In genomic region chr17:77391668-77392375, GRCh38 we compare ENCODE assay signal across 8 cellular contexts.
DNase-seq lines count a peak whose midpoint lies in the region; ATAC-seq and TF ChIP-seq lines count a peak whose summit lies in the region.

No MANE protein-coding gene starts in this region.

- CTCF ChIA-PET in activated CD8-positive, alpha-beta T cell treated with anti-CD3 and anti-CD28 coated beads for 36 hours (lab: Charles Lee), result interaction anchor here (1.0 to 5.1 kb wide), 6 partner anchors 9 to 60 kb away, joined by 3 to 64 read pairs (median 4); no protein-coding TSS in a partner anchor

- POLR2A ChIA-PET in activated CD8-positive, alpha-beta T cell treated with anti-CD3 and anti-CD28 coated beads for 36 hours (lab: Charles Lee), result interaction anchor here (0.8 to 3.7 kb wide), 11 partner anchors 10 to 80 kb away, joined by 3 to 14 read pairs (median 4); no protein-coding TSS in a partner anchor

- peaks cover 9% of the 10 kb centered on the region for H4K20me1 ChIP-seq in osteoblast (ENCODE audit: insufficient read depth, low read length)

- peak overlapping the region; percentile 28 for H3K4me3 ChIP-seq in osteoblast (ENCODE audit: insufficient read depth, low read length)

- TF ChIP-seq CTCF in activated CD8-positive, alpha-beta T cell treated with anti-CD3 and anti-CD28 coated beads for 36 hours (IDR thresholded peaks at IDR 0.05), result no peak
- TF ChIP-seq CTCF in osteoblast (IDR thresholded peaks at IDR 0.05; ENCODE audit: extremely low read depth, low read depth, low read length) (no peak), GM13977 (IDR thresholded peaks at IDR 0.05; ENCODE audit: extremely low read depth, insufficient read depth, missing control alignments) (no peak)

- no peaks in the 10 kb centered on the region for H3K9me3 ChIP-seq in osteoblast (ENCODE audit: low read depth, low read length)

- H3K36me3 ChIP-seq in osteoblast (ENCODE audit: insufficient read depth, low read length), result peaks cover 5% of the 10 kb centered on the region

- ATAC-seq in activated CD8-positive, alpha-beta T cell treated with anti-CD3 and anti-CD28 coated beads for 36 hours, result peak; percentile 62
- no peak for ATAC-seq in HG02588 (IDR thresholded peaks at IDR 0.05; ENCODE audit: unreplicated experiment)

- peaks cover 90% of the 10 kb centered on the region for H3K79me2 ChIP-seq in osteoblast (ENCODE audit: insufficient read depth, low read length)

- no peaks in the 10 kb centered on the region for H3K27me3 Mint-ChIP-seq in activated CD8-positive, alpha-beta T cell treated with anti-CD3 and anti-CD28 coated beads for 36 hours

- peak; percentile 99 for DNase-seq in H4 (ENCODE audit: low spot score)
- DNase-seq in activated CD8-positive, alpha-beta T cell treated with anti-CD3 and anti-CD28 coated beads for 36 hours, result peak; percentile 84
- DNase-seq in fibroblast of peridontal ligament (ENCODE audit: extremely low read depth), result peak; percentile 99
- peak; percentile 99 for DNase-seq in osteoblast (ENCODE audit: insufficient read length, low spot score, missing footprints)
- no peak for DNase-seq in GM13977 (ENCODE audit: low spot score)
- no peak for DNase-seq in effector CD8-positive, alpha-beta T cell (lab: John Stamatoyannopoulos, UW)
- no peak for DNase-seq in NCI-H1436 (lab: John Stamatoyannopoulos, UW)

- peak overlapping the region; percentile 81 for H3K4me3 Mint-ChIP-seq in activated CD8-positive, alpha-beta T cell treated with anti-CD3 and anti-CD28 coated beads for 36 hours

- H3K4me1 ChIP-seq in osteoblast (ENCODE audit: insufficient read depth, low read length), result peaks cover 66% of the 10 kb centered on the region

- no peaks in the 10 kb centered on the region for H3K9me3 Mint-ChIP-seq in activated CD8-positive, alpha-beta T cell treated with anti-CD3 and anti-CD28 coated beads for 36 hours

- H3K27me3 ChIP-seq in osteoblast (ENCODE audit: insufficient read depth, low read length), result no peaks in the 10 kb centered on the region

- intact Hi-C loops in activated CD8-positive, alpha-beta T cell treated with anti-CD3 and anti-CD28 coated beads for 36 hours (cut with micrococcal nuclease), result no loop called here

- peaks cover 68% of the 10 kb centered on the region for H3K4me1 Mint-ChIP-seq in activated CD8-positive, alpha-beta T cell treated with anti-CD3 and anti-CD28 coated beads for 36 hours (ENCODE audit: low read depth)

- no peak overlapping the region for H2AFZ ChIP-seq in osteoblast (ENCODE audit: low read length)

- in situ Hi-C loops in GM13977 (cut with MboI; ENCODE audit: low pct_unique_long_range_greater_than_20kb, low sequenced_read_pairs, unreplicated experiment), result no loop called here

- H3K27ac Mint-ChIP-seq in activated CD8-positive, alpha-beta T cell treated with anti-CD3 and anti-CD28 coated beads for 36 hours, result peak overlapping the region; percentile 85

- peak overlapping the region; percentile 69 for H3K4me2 ChIP-seq in osteoblast (ENCODE audit: insufficient read depth, low read length)

- H3K27ac ChIP-seq in osteoblast (ENCODE audit: low read depth, low read length), result peak overlapping the region; percentile 91

- H3K36me3 Mint-ChIP-seq in activated CD8-positive, alpha-beta T cell treated with anti-CD3 and anti-CD28 coated beads for 36 hours (ENCODE audit: low read depth), result peaks cover 7% of the 10 kb centered on the region

Comparison
In these comparisons a context has a peak if more than half of its experiments do, and no peak if none do; other contexts are left out.
1. DNase-seq: peak in H4 (single experiment), activated CD8-positive, alpha-beta T cell treated with anti-CD3 and anti-CD28 coated beads for 36 hours (single experiment), fibroblast of peridontal ligament (single experiment) and osteoblast (single experiment); none in GM13977 (single experiment), effector CD8-positive, alpha-beta T cell (single experiment) and NCI-H1436 (single experiment).